23 cellular contexts compared by ENCODE assay signal in the genomic region with DNA sequence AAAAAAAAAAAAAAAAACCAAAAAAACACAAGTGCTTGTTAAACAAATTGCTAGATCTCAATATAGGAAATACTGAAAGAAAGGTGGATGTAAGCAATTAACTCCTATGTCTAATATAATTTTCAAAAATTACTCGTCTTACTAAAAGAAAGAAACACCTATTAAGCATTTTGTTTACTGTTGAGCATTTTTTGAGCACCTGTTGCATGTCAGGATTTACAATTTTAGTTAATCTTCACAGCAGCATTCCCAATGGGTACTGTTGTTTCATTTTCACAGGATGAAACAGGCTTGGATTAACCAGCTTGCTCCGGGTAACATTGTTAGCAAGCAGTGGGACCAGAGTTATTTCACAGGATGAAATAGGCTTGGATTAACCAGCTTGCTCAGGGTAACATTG. TPM values are rescaled to one million over a fixed set of nuclear protein-coding genes. Genes with fewer than 3 reads are reported as not detected.
DNase-seq lines count a peak whose midpoint lies in the region; ATAC-seq and TF ChIP-seq lines count a peak whose summit lies in the region.
"Had no signal": no experiment of that assay in that cellular context is flagged by ENCODE, and none has a peak within 500 bp of the region (broad histone marks: within the 10 kb centered on the region; RNA-seq: fewer than 3 reads in every experiment).

No MANE protein-coding gene starts in this region.

- peak overlapping the region; percentile 31 for H3K4me3 ChIP-seq in left ventricle myocardium inferior
- no peak overlapping the region for H3K4me3 ChIP-seq in heart left ventricle
- H3K4me3 ChIP-seq in adrenal gland = no peak overlapping the region
- H3K4me3 ChIP-seq in muscle layer of duodenum (ENCODE audit: low read depth in 1 of 2, low read length in 2 of 2) = peak overlapping the region; percentile 7 to 32
- H3K4me3 ChIP-seq in left lung = no peak overlapping the region
- H3K4me3 ChIP-seq: Peyer's patch, prostate gland, upper lobe of left lung had no signal

- no peak for TF ChIP-seq POLR2A in heart left ventricle (IDR thresholded peaks at IDR 0.05)
- no peak for TF ChIP-seq POLR2A in adrenal gland (IDR thresholded peaks at IDR 0.05)

- TF ChIP-seq CTCF in left ventricle myocardium inferior (IDR thresholded peaks at IDR 0.05; ENCODE audit: borderline replicate concordance) = no peak
- no peak for TF ChIP-seq CTCF in heart left ventricle (IDR thresholded peaks at IDR 0.05)
- no peak for TF ChIP-seq CTCF in adrenal gland (IDR thresholded peaks at IDR 0.05)
- no peak for TF ChIP-seq CTCF in GM13976 (IDR thresholded peaks at IDR 0.05; ENCODE audit: borderline replicate concordance, control extremely low read depth, extremely low read depth, insufficient read depth, missing control alignments)
- no peak for TF ChIP-seq CTCF in left lung (IDR thresholded peaks at IDR 0.05)

- no peak for DNase-seq in left ventricle myocardium inferior
- DNase-seq in heart left ventricle = no peak
- no peak for DNase-seq in adrenal gland
- no peak for DNase-seq in H4 (ENCODE audit: low spot score)
- DNase-seq in GM13976 (ENCODE audit: low spot score) = no peak
- DNase-seq in left lung = no peak
- DNase-seq: activated CD8-positive, alpha-beta T cell treated with anti-CD3 and anti-CD28 coated beads for 36 hours; BE2C; effector CD4-positive, alpha-beta T cell; naive B cell; NCI-H146; NCI-H2107; NCI-H345; NCI-H69; nucleus accumbens; Peyer's patch; SHP77; stimulated activated CD4-positive, alpha-beta T cell treated with anti-CD3 and anti-CD28 coated beads, Interleukin-12 subunit alpha, Interleukin-12 subunit beta, amount 100 ng/mL, for 4 hours; stimulated activated CD4-positive, alpha-beta T cell treated with anti-CD3 and anti-CD28 coated beads, Interleukin-2, amount 100 ng/mL, for 48 hours; upper lobe of left lung had no signal

- H3K9me3 ChIP-seq in left ventricle myocardium inferior (replicated peaks) (no peaks in the 10 kb centered on the region), heart left ventricle (no peaks in the 10 kb centered on the region), adrenal gland (replicated peaks in 1 of 3) (no peaks in the 10 kb centered on the region), muscle layer of duodenum (ENCODE audit: control insufficient read depth in 1 of 2, low read length in 2 of 2) (no peaks in the 10 kb centered on the region), left lung (no peaks in the 10 kb centered on the region)
- H3K9me3 ChIP-seq: BE2C, Peyer's patch, prostate gland, upper lobe of left lung had no signal

- no peak for ATAC-seq in heart left ventricle
- no peak for ATAC-seq in left lung
- no peak for ATAC-seq in GM18873 (IDR thresholded peaks at IDR 0.05; ENCODE audit: low FRiP score, unreplicated experiment)
- ATAC-seq: activated CD8-positive, alpha-beta T cell treated with anti-CD3 and anti-CD28 coated beads for 36 hours had no signal

- H3K36me3 ChIP-seq in left ventricle myocardium inferior (peaks cover 3% of the 10 kb centered on the region), heart left ventricle (peaks cover 0 to 10% (median 5%) of the 10 kb centered on the region in 9 donors), adrenal gland (replicated peaks in 1 of 2) (no peaks in the 10 kb centered on the region), muscle layer of duodenum (ENCODE audit: control insufficient read depth in 1 of 2, insufficient read depth in 2 of 2, low read length in 2 of 2) (peaks cover 0 to 3% of the 10 kb centered on the region in 2 donors), left lung (peaks cover 0 to 7% of the 10 kb centered on the region in 2 donors)
- H3K36me3 ChIP-seq: BE2C, Peyer's patch, prostate gland had no signal

- peaks cover 98% of the 10 kb centered on the region for H3K4me1 ChIP-seq in left ventricle myocardium inferior
- peaks cover 3 to 86% (median 76%) of the 10 kb centered on the region in 12 donors for H3K4me1 ChIP-seq in heart left ventricle
- H3K4me1 ChIP-seq in adrenal gland (replicated peaks in 1 of 2) = peaks cover 55 to 81% of the 10 kb centered on the region in 2 donors
- H3K4me1 ChIP-seq in muscle layer of duodenum (ENCODE audit: control insufficient read depth in 1 of 2, insufficient read depth in 2 of 2, low read length in 2 of 2) = peaks cover 25 to 72% of the 10 kb centered on the region in 2 donors
- peaks cover 9 to 84% of the 10 kb centered on the region in 2 donors for H3K4me1 ChIP-seq in left lung
- H3K4me1 ChIP-seq: BE2C, prostate gland had no signal

- intact Hi-C loops in left ventricle myocardium inferior (cut with micrococcal nuclease) (no loop called here), heart left ventricle (cut with DNase I) (loop anchor here in 4 of 10 donors (10.0 kb wide), 2 partner anchors 52 to 112 kb away; a partner anchor contains a TSS), adrenal gland (cut with DNase I) (no loop called here), left lung (cut with DNase I) (no loop called here)

- H3K27me3 ChIP-seq in left ventricle myocardium inferior (ENCODE audit: low read depth) (no peaks in the 10 kb centered on the region), heart left ventricle (no peaks in the 10 kb centered on the region), adrenal gland (no peaks in the 10 kb centered on the region), muscle layer of duodenum (ENCODE audit: low read depth, low read length) (no peaks in the 10 kb centered on the region), left lung (no peaks in the 10 kb centered on the region)
- H3K27me3 ChIP-seq: BE2C, Peyer's patch, upper lobe of left lung had no signal

- 63 to 67% (median 65%) methylated on average over 2 of the region's 2 CpGs for WGBS in heart left ventricle, 4 donors
- WGBS in adrenal gland, 4 donors = 65 to 74% (median 69%) methylated on average over 2 of the region's 2 CpGs

- H3K27ac ChIP-seq in left ventricle myocardium inferior (replicated peaks) = peak overlapping the region; percentile 47
- H3K27ac ChIP-seq in heart left ventricle = peak overlapping the region in 2 of 12 donors; percentile 9 to 15
- peak overlapping the region in 3 of 5 donors; percentile 48 to 84 (median 59) for H3K27ac ChIP-seq in adrenal gland
- H3K27ac ChIP-seq in muscle layer of duodenum (ENCODE audit: low read length) = no peak overlapping the region
- peak overlapping the region in 1 of 2 donors; percentile 9 for H3K27ac ChIP-seq in left lung
- H3K27ac ChIP-seq: Peyer's patch, prostate gland, upper lobe of left lung had no signal

- in situ Hi-C loops in GM13976 (cut with MboI; ENCODE audit: low sequenced_read_pairs, unreplicated experiment) = no loop called here

RNA-seq across cellular contexts. Expression of a gene that starts 4.8 kb away (rescaled TPM):
- 97.1 TPM for total RNA-seq in left ventricle myocardium inferior
- total RNA-seq in heart left ventricle = 100 to 1,000 TPM in 1 of 9 donors, 10 to 100 TPM in 8; 61.1 to 100 (median 84.1) TPM
- 100 to 1,000 TPM in 1 of 2 donors, 10 to 100 TPM in 1; 48.6 to 118 TPM for polyA plus RNA-seq in heart left ventricle
- 100 to 1,000 TPM in 5 of 8 donors, 10 to 100 TPM in 3; 60.1 to 212 (median 106) TPM for total RNA-seq in adrenal gland
- 100 to 1,000 TPM in 2 of 3 donors, 10 to 100 TPM in 1; 80.8 to 525 (median 213) TPM for polyA plus RNA-seq in adrenal gland
- total RNA-seq in H4 (2014; rRNA removed; shearing (Covaris generic)) = 62.4 and 65.2 TPM in 2 replicates
- 10 to 100 TPM; 92.1 to 94.4 TPM for total RNA-seq in left lung

Comparison
In these comparisons a context has a peak if more than half of its experiments do, and no peak if none do; other contexts are left out.
1. H3K4me3 ChIP-seq: peak in left ventricle myocardium inferior (single experiment) and muscle layer of duodenum (2 of 2); none in heart left ventricle (0 of 12), adrenal gland (0 of 4) and left lung (0 of 2).